Comparison of ENCODE assay signal across 1 cellular context in genomic region chr5:159099049-159099760, GRCh38.
A peak's percentile ranks its signal among the peaks of the same experiment; 100 is the strongest.
TF ChIP-seq lines count a peak whose summit lies in the region.

No MANE protein-coding gene starts in this region.

TF ChIP-seq in GM12878, 131 proteins besides CTCF, POLR2A, EP300 and RAD21 (continued from another document):
- peak; percentile 35 for TF ChIP-seq E2F8 (IDR thresholded peaks at IDR 0.05; ENCODE audit: low read depth, partially characterized antibody)
- TF ChIP-seq MLLT1 (IDR thresholded peaks at IDR 0.05): peak; percentile 88
- TF ChIP-seq SMARCA5 (IDR thresholded peaks at IDR 0.05): peak; percentile 81; the same call in 1 of the 2 replicates
- peak; percentile 60 for TF ChIP-seq HDAC6 (IDR thresholded peaks at IDR 0.05; ENCODE audit: unreplicated experiment)
- TF ChIP-seq NR2F1 (conservative IDR thresholded peaks at IDR 0.05): peak; percentile 36; the same call in 1 of the 2 replicates
- TF ChIP-seq TCF3 (IDR thresholded peaks at IDR 0.05; ENCODE audit: borderline replicate concordance, insufficient read depth, low read depth, low read length): 0 out of 2 replicates have a peak, but pooled peaks have one; percentile 55
- no peak for TF ChIP-seq RBBP5 (conservative IDR thresholded peaks at IDR 0.05)
- peak; percentile 53; the same call in 1 of the 2 replicates for TF ChIP-seq TCF12 (IDR thresholded peaks at IDR 0.05; ENCODE audit: low read depth, low read length)
- TF ChIP-seq DPF2 (IDR thresholded peaks at IDR 0.05): peak; percentile 69
- TF ChIP-seq MTA3 (IDR thresholded peaks at IDR 0.05; ENCODE audit: borderline replicate concordance, low read length): no peak
- TF ChIP-seq BRCA1 (IDR thresholded peaks at IDR 0.05; ENCODE audit: low read depth, low read length): no peak
- no peak for TF ChIP-seq CUX1 (IDR thresholded peaks at IDR 0.05; ENCODE audit: insufficient replicate concordance, low read depth, low read length)
- TF ChIP-seq ZNF687 (IDR thresholded peaks at IDR 0.05): 0 out of 2 replicates have a peak, but pooled peaks have one; percentile 22
- peak; percentile 83 for TF ChIP-seq IKZF1 (conservative IDR thresholded peaks at IDR 0.05)
- peak; percentile 67 for TF ChIP-seq NKRF (conservative IDR thresholded peaks at IDR 0.05)
- peak; percentile 48; the same call in 1 of the 2 replicates for TF ChIP-seq POLR2AphosphoS5 (IDR thresholded peaks at IDR 0.05; ENCODE audit: low read length)
- TF ChIP-seq POLR2AphosphoS2 (IDR thresholded peaks at IDR 0.05; ENCODE audit: low read depth, low read length): no peak
- peak; percentile 81 for TF ChIP-seq BACH1 (IDR thresholded peaks at IDR 0.05; ENCODE audit: borderline replicate concordance)
- peak; percentile 95 for TF ChIP-seq LARP7 (IDR thresholded peaks at IDR 0.05)
- peak; percentile 18; the same call in 1 of the 3 replicates for TF ChIP-seq POU2F2 (IDR thresholded peaks at IDR 0.05; ENCODE audit: borderline replicate concordance, low read depth, low read length)
- TF ChIP-seq ZSCAN29 (IDR thresholded peaks at IDR 0.05): 0 out of 2 replicates have a peak, but pooled peaks have one; percentile 31
- no peak for TF ChIP-seq JUND (IDR thresholded peaks at IDR 0.05; ENCODE audit: low read depth, low read length)
- TF ChIP-seq SIN3A (IDR thresholded peaks at IDR 0.05; ENCODE audit: low read depth, low read length): peak; percentile 27; the same call in 1 of the 2 replicates
- peak in 1 of 2 experiments; percentile 46; a peak in 1 of 3 replicates for TF ChIP-seq EGR1 (IDR thresholded peaks at IDR 0.05; ENCODE audit: borderline replicate concordance in 1 of 2, low read depth in 2 of 2, low read length in 2 of 2)
- peak; percentile 41; the same call in 1 of the 2 replicates for TF ChIP-seq TAF1 (IDR thresholded peaks at IDR 0.05; ENCODE audit: borderline replicate concordance, low read depth, low read length)
- TF ChIP-seq GATAD2B (conservative IDR thresholded peaks at IDR 0.05; ENCODE audit: low read depth): peak; percentile 89
